ENCODE assay signal across 8 cellular contexts in genomic region chr20:43448748-43449535, GRCh38. TPM values are rescaled to one million over a fixed set of nuclear protein-coding genes. Genes with fewer than 3 reads are reported as not detected.
A peak's percentile ranks its signal among the peaks of the same experiment; 100 is the strongest.
DNase-seq lines count a peak whose midpoint lies in the region; ATAC-seq, FAIRE-seq and TF ChIP-seq lines count a peak whose summit lies in the region.

No MANE protein-coding gene starts in this region.

- H3K4me3 ChIP-seq in Peyer's patch, result no peak overlapping the region

- intact Hi-C loops in posterior vena cava (cut with DNase I), result no loop called here

- no peak for TF ChIP-seq POLR2A in Peyer's patch (IDR thresholded peaks at IDR 0.05)

- H3K36me3 ChIP-seq in Peyer's patch, result no peaks in the 10 kb centered on the region

- no peaks in the 10 kb centered on the region for H3K4me1 ChIP-seq in Peyer's patch

- no peak for FAIRE-seq in frontal cortex (lab: Jason Lieb, UNC)

- no peak overlapping the region for H3K27ac ChIP-seq in Peyer's patch

- peak; percentile 46 to 79 (median 70) for TF ChIP-seq CTCF in Peyer's patch (IDR thresholded peaks at IDR 0.05)

- no peaks in the 10 kb centered on the region for H3K9me3 ChIP-seq in Peyer's patch

- H3K27me3 ChIP-seq in Peyer's patch, result no peaks in the 10 kb centered on the region

- no peak for ATAC-seq in HG03039 (IDR thresholded peaks at IDR 0.05; ENCODE audit: unreplicated experiment)

- DNase-seq in DMS 273 treated with DMSO at 0.1 percent for 48 hours (lab: John Stamatoyannopoulos, UW) (peak; percentile 19), HT1080 (ENCODE audit: low read depth) (peak; percentile 46), Peyer's patch (peak in 2 of 3 donors; percentile 31 to 71), frontal cortex (ENCODE audit: low spot score in 2 of 2) (peak; percentile 34 to 59), pons (ENCODE audit: low spot score) (peak; percentile 68), posterior vena cava (ENCODE audit: low spot score) (no peak)
- DNase-seq in activated gamma-delta T cell treated with anti-CD3 and anti-CD28 coated beads, Interleukin-2, amount 50 U/mL, for 16 hours (ENCODE audit: low read depth), result peak; percentile 26

RNA-seq across cellular contexts. Expression of gene SRSF6, which starts 8.8 kb away (rescaled TPM):
- 50.0 and 63.7 TPM in 2 replicates for total RNA-seq in HT1080 (2014; rRNA removed; shearing (Covaris generic))
- polyA plus RNA-seq in HT1080 (2015; cell fraction: cytosol; rRNA removed), result 62.2 and 68.1 TPM in 2 replicates
- 216 and 236 TPM in 2 replicates for polyA plus RNA-seq in HT1080 (2015; cell fraction: nucleus; rRNA removed)
- total RNA-seq in Peyer's patch, result 100 to 1,000 TPM in 2 of 4 donors, 10 to 100 TPM in 2; 64.2 to 111 (median 87.3) TPM
- total RNA-seq in frontal cortex, result 44.0 TPM
- total RNA-seq in posterior vena cava, result 10 to 100 TPM; 58.5 to 70.4 TPM

RNA-seq across cellular contexts. Expression of gene L3MBTL1, which starts 58.6 kb away (rescaled TPM):
- 0.07 TPM in 1 of 2 replicates, not detected in the other for total RNA-seq in HT1080 (2014; rRNA removed; shearing (Covaris generic))
- not detected in 2 replicates for polyA plus RNA-seq in HT1080 (2015; cell fraction: cytosol; rRNA removed)
- 0.12 TPM in 1 of 2 replicates, not detected in the other for polyA plus RNA-seq in HT1080 (2015; cell fraction: nucleus; rRNA removed)
- 10 to 100 TPM; 18.0 to 37.4 (median 31.2) TPM for total RNA-seq in Peyer's patch
- total RNA-seq in frontal cortex, result 16.3 TPM
- 1 to 10 TPM; 6.7 to 7.1 TPM for total RNA-seq in posterior vena cava
